In genomic region chr9:137222190-137223077, GRCh38 we compare ENCODE assay signal across 1 cellular context.
A peak's percentile ranks its signal among the peaks of the same experiment; 100 is the strongest.
TF ChIP-seq lines count a peak whose summit lies in the region.

Gene RNF208 (minus strand): TSS chr9:137222240. CDS start chr9:137221212, 1,028 bp downstream.

TF ChIP-seq in HepG2, 621 proteins besides CTCF, POLR2A, EP300 and RAD21 (continued from another document and continues in another):
- no peak for TF ChIP-seq PRDM15 (CRISPR knock-in tag; IDR thresholded peaks at IDR 0.05)
- 0 out of 2 replicates have a peak, but pooled peaks have one; percentile 28 for TF ChIP-seq TMF1 (CRISPR knock-in tag; IDR thresholded peaks at IDR 0.05; ENCODE audit: low read depth)
- TF ChIP-seq ZNF687 (CRISPR knock-in tag; IDR thresholded peaks at IDR 0.05), result peak; percentile 78; the same call in 1 of the 2 replicates
- no peak for TF ChIP-seq ZNF331 (CRISPR knock-in tag; IDR thresholded peaks at IDR 0.05)
- 0 out of 2 replicates have a peak, but pooled peaks have one; percentile 5 for TF ChIP-seq RARA (CRISPR knock-in tag; IDR thresholded peaks at IDR 0.05)
- no peak for TF ChIP-seq FOXP1 (IDR thresholded peaks at IDR 0.05)
- TF ChIP-seq FOXP1 (CRISPR knock-in tag; IDR thresholded peaks at IDR 0.05), result no peak
- TF ChIP-seq ZNF879 (CRISPR knock-in tag; IDR thresholded peaks at IDR 0.05), result no peak
- peak; percentile 24; the same call in 1 of the 2 replicates for TF ChIP-seq ZNF709 (CRISPR knock-in tag; IDR thresholded peaks at IDR 0.05)
- peak; percentile 48; the same call in 1 of the 2 replicates for TF ChIP-seq ZNF772 (CRISPR knock-in tag; IDR thresholded peaks at IDR 0.05)
- TF ChIP-seq HBP1 (CRISPR knock-in tag; IDR thresholded peaks at IDR 0.05; ENCODE audit: low read depth), result no peak
- 0 out of 2 replicates have a peak, but pooled peaks have one; percentile 3 for TF ChIP-seq ZNF574 (CRISPR knock-in tag; IDR thresholded peaks at IDR 0.05)
- TF ChIP-seq JDP2 (CRISPR knock-in tag; IDR thresholded peaks at IDR 0.05; ENCODE audit: borderline replicate concordance), result no peak; the same call in 1 of the 2 replicates
- TF ChIP-seq RBFOX2 (IDR thresholded peaks at IDR 0.05; ENCODE audit: low read depth, low read length), result peak; percentile 60
- TF ChIP-seq TAF1 (CRISPR knock-in tag; IDR thresholded peaks at IDR 0.05), result peak; percentile 42
- peak; percentile 64 for TF ChIP-seq TBX2 (CRISPR knock-in tag; IDR thresholded peaks at IDR 0.05; ENCODE audit: borderline replicate concordance)
- 0 out of 2 replicates have a peak, but pooled peaks have one; percentile 24 for TF ChIP-seq ZNF839 (CRISPR knock-in tag; IDR thresholded peaks at IDR 0.05; ENCODE audit: borderline replicate concordance)
- no peak for TF ChIP-seq GATA4 (IDR thresholded peaks at IDR 0.05; ENCODE audit: borderline replicate concordance, low read depth)
- TF ChIP-seq BCLAF1 (IDR thresholded peaks at IDR 0.05), result no peak
- TF ChIP-seq ZNF468 (CRISPR knock-in tag; IDR thresholded peaks at IDR 0.05), result no peak
- TF ChIP-seq ZBTB7A (CRISPR knock-in tag; IDR thresholded peaks at IDR 0.05), result 0 out of 2 replicates have a peak, but pooled peaks have one; percentile 28
- TF ChIP-seq ELF1 (CRISPR knock-in tag; IDR thresholded peaks at IDR 0.05), result no peak
- peak; percentile 52 for TF ChIP-seq MED8 (CRISPR knock-in tag; IDR thresholded peaks at IDR 0.05; ENCODE audit: insufficient replicate concordance)
- peak; percentile 51; the same call in 1 of the 2 replicates for TF ChIP-seq NFE2L1 (CRISPR knock-in tag; IDR thresholded peaks at IDR 0.05; ENCODE audit: borderline replicate concordance)
- TF ChIP-seq NAIF1 (CRISPR knock-in tag; IDR thresholded peaks at IDR 0.05; ENCODE audit: borderline replicate concordance), result no peak
- TF ChIP-seq ZNF549 (CRISPR knock-in tag; IDR thresholded peaks at IDR 0.05), result no peak
- TF ChIP-seq ZNF563 (CRISPR knock-in tag; IDR thresholded peaks at IDR 0.05), result peak; percentile 62; the same call in 1 of the 2 replicates
- no peak for TF ChIP-seq CREB3 (CRISPR knock-in tag; IDR thresholded peaks at IDR 0.05)
- 0 out of 2 replicates have a peak, but pooled peaks have one; percentile 18 for TF ChIP-seq CBFB (CRISPR knock-in tag; IDR thresholded peaks at IDR 0.05)
- TF ChIP-seq STAT5B (CRISPR knock-in tag; IDR thresholded peaks at IDR 0.05), result no peak
- no peak for TF ChIP-seq ZNF513 (CRISPR knock-in tag; conservative IDR thresholded peaks at IDR 0.05)
- TF ChIP-seq RAD51 (IDR thresholded peaks at IDR 0.05; ENCODE audit: borderline replicate concordance), result no peak
- no peak for TF ChIP-seq AGO1 (IDR thresholded peaks at IDR 0.05; ENCODE audit: low read depth, low read length, poor library complexity, severe bottlenecking)
- peak; percentile 44; the same call in 1 of the 2 replicates for TF ChIP-seq ZNF605 (CRISPR knock-in tag; IDR thresholded peaks at IDR 0.05)
- no peak for TF ChIP-seq ZNF781 (CRISPR knock-in tag; IDR thresholded peaks at IDR 0.05; ENCODE audit: borderline replicate concordance, not compliant biosample characterization)
- peak; percentile 44; the same call in 1 of the 2 replicates for TF ChIP-seq ZGPAT (CRISPR knock-in tag; IDR thresholded peaks at IDR 0.05)
- no peak for TF ChIP-seq CERS6 (CRISPR knock-in tag; IDR thresholded peaks at IDR 0.05)
- no peak for TF ChIP-seq ZNF33B (CRISPR knock-in tag; IDR thresholded peaks at IDR 0.05)
- TF ChIP-seq ZKSCAN5 (CRISPR knock-in tag; IDR thresholded peaks at IDR 0.05), result no peak
- peak; percentile 32; the same call in 1 of the 2 replicates for TF ChIP-seq ZNF703 (CRISPR knock-in tag; IDR thresholded peaks at IDR 0.05; ENCODE audit: borderline replicate concordance)
- no peak for TF ChIP-seq FOXM1 (CRISPR knock-in tag; IDR thresholded peaks at IDR 0.05)
- TF ChIP-seq SALL1 (CRISPR knock-in tag; IDR thresholded peaks at IDR 0.05), result 0 out of 2 replicates have a peak, but pooled peaks have one; percentile 0
